ENCODE assay signal across 18 cellular contexts in genomic region chr5:80010754-80011392, GRCh38. TPM values are rescaled to one million over a fixed set of nuclear protein-coding genes. Genes with fewer than 3 reads are reported as not detected.
A peak's percentile ranks its signal among the peaks of the same experiment; 100 is the strongest.
DNase-seq lines count a peak whose midpoint lies in the region; ATAC-seq, FAIRE-seq and TF ChIP-seq lines count a peak whose summit lies in the region.
"Had no signal": no experiment of that assay in that cellular context is flagged by ENCODE, and none has a peak within 500 bp of the region (broad histone marks: within the 10 kb centered on the region; RNA-seq: fewer than 3 reads in every experiment).

No MANE protein-coding gene starts in this region.

- no peaks in the 10 kb centered on the region for H4K20me1 ChIP-seq in Karpas-422 (ENCODE audit: insufficient read depth, low read depth, low read length)

- no peaks in the 10 kb centered on the region for H3K9me3 ChIP-seq in Karpas-422 (ENCODE audit: low read length)

- H3K27me3 Mint-ChIP-seq in nephron progenitor cell (ENCODE audit: low read depth, poor library complexity) = peaks cover 3% of the 10 kb centered on the region
- no peaks in the 10 kb centered on the region for H3K27me3 Mint-ChIP-seq in T-helper 2 cell treated with Interferon-gamma antibody and Interleukin-4, amounts not matched to agents 5 μg/mL and 100 μg/mL, for 36 hours (ENCODE audit: low read depth)

- H3K27ac ChIP-seq in Karpas-422 (ENCODE audit: low read length) = no peak overlapping the region
- H3K27ac ChIP-seq: C4-2B had no signal

- H3K9ac ChIP-seq in Karpas-422 (ENCODE audit: low read length) = no peak overlapping the region

- intact Hi-C loops in Right ventricle myocardium superior (cut with DNase I) (no loop called here), cardiac septum (cut with DNase I) (no loop called here)

- no peaks in the 10 kb centered on the region for H3K36me3 ChIP-seq in bronchial epithelial cell (ENCODE audit: control insufficient read depth, insufficient read depth, low read length)
- H3K36me3 ChIP-seq in Karpas-422 (ENCODE audit: insufficient read depth, low read length) = no peaks in the 10 kb centered on the region

- H3K79me2 ChIP-seq in Karpas-422 (ENCODE audit: low read length) = no peaks in the 10 kb centered on the region

- no peak overlapping the region for H3K4me3 ChIP-seq in bronchial epithelial cell (ENCODE audit: low read depth, low read length)
- H3K4me3 ChIP-seq in Karpas-422 (ENCODE audit: low read length) = no peak overlapping the region

- no peaks in the 10 kb centered on the region for H3K9me2 ChIP-seq in Karpas-422 (replicated peaks; ENCODE audit: insufficient read depth, low read length)

- H2AFZ ChIP-seq in Karpas-422 (ENCODE audit: low read length) = no peak overlapping the region

- H3K27me3 ChIP-seq in bronchial epithelial cell (ENCODE audit: control insufficient read depth, insufficient read depth, low read length) = no peaks in the 10 kb centered on the region
- no peaks in the 10 kb centered on the region for H3K27me3 ChIP-seq in Karpas-422 (ENCODE audit: low read length)

- H3K4me2 ChIP-seq in Karpas-422 (ENCODE audit: low read depth, low read length, poor library complexity, severe bottlenecking) = no peak overlapping the region

- peak; percentile 77 for ATAC-seq in Right ventricle myocardium superior (ENCODE audit: poor library complexity)
- ATAC-seq: HCT116, PC-3 had no signal

- no peak overlapping the region for H3K4me3 Mint-ChIP-seq in nephron progenitor cell
- H3K4me3 Mint-ChIP-seq in T-helper 2 cell treated with Interferon-gamma antibody and Interleukin-4, amounts not matched to agents 5 μg/mL and 100 μg/mL, for 36 hours = no peak overlapping the region

- H3K27ac Mint-ChIP-seq in nephron progenitor cell = peak overlapping the region; percentile 62
- no peak overlapping the region for H3K27ac Mint-ChIP-seq in T-helper 2 cell treated with Interferon-gamma antibody and Interleukin-4, amounts not matched to agents 5 μg/mL and 100 μg/mL, for 36 hours

- DNase-seq in Right ventricle myocardium superior (no peak), cardiac septum (ENCODE audit: low spot score) (no peak), NCI-H2171 treated with DMSO at 0.1 percent for 48 hours (lab: John Stamatoyannopoulos, UW) (peak; percentile 87), bronchial epithelial cell (ENCODE audit: low read depth) (no peak), nephron progenitor cell (no peak), NCI-H1436 treated with DMSO at 0.1 percent for 48 hours (lab: John Stamatoyannopoulos, UW) (no peak), Karpas-422 (no peak)
- no peak for DNase-seq in T-helper 2 cell treated with Interferon-gamma antibody and Interleukin-4, amounts not matched to agents 5 μg/mL and 100 μg/mL, for 36 hours (ENCODE audit: low spot score)
- DNase-seq: DMS79 treated with DMSO at 0.1 percent for 48 hours, GOT3, NCI-H1105, NCI-H187, NCI-H748 treated with DMSO at 0.1 percent for 48 hours, PC-3, RPMI8226 had no signal

- H3K4me1 Mint-ChIP-seq in nephron progenitor cell = no peaks in the 10 kb centered on the region
- peaks cover 3% of the 10 kb centered on the region for H3K4me1 Mint-ChIP-seq in T-helper 2 cell treated with Interferon-gamma antibody and Interleukin-4, amounts not matched to agents 5 μg/mL and 100 μg/mL, for 36 hours (ENCODE audit: low read depth)

- peaks cover 30% of the 10 kb centered on the region for H3K36me3 Mint-ChIP-seq in nephron progenitor cell (ENCODE audit: low read depth)
- no peaks in the 10 kb centered on the region for H3K36me3 Mint-ChIP-seq in T-helper 2 cell treated with Interferon-gamma antibody and Interleukin-4, amounts not matched to agents 5 μg/mL and 100 μg/mL, for 36 hours (ENCODE audit: low read depth)

- no peaks in the 10 kb centered on the region for H3K4me1 ChIP-seq in Karpas-422 (ENCODE audit: low read length)

- FAIRE-seq in bronchial epithelial cell (lab: Jason Lieb, UNC) = peak; percentile 52
- FAIRE-seq: D721Med had no signal

- peaks cover 7% of the 10 kb centered on the region for H3K9me3 Mint-ChIP-seq in nephron progenitor cell
- H3K9me3 Mint-ChIP-seq in T-helper 2 cell treated with Interferon-gamma antibody and Interleukin-4, amounts not matched to agents 5 μg/mL and 100 μg/mL, for 36 hours = no peaks in the 10 kb centered on the region

- no peak for TF ChIP-seq CTCF in bronchial epithelial cell (IDR thresholded peaks at IDR 0.05; ENCODE audit: insufficient read depth, low read length, severe bottlenecking)
- no peak for TF ChIP-seq CTCF in nephron progenitor cell (IDR thresholded peaks at IDR 0.05)

RNA-seq across cellular contexts. Expression of gene MTX3, which starts 19.8 kb away (rescaled TPM):
- 8.2 TPM for total RNA-seq in Right ventricle myocardium superior
- 15.9 TPM for total RNA-seq in cardiac septum
- 17.3 and 22.1 TPM in 2 replicates for total RNA-seq in bronchial epithelial cell
- total RNA-seq in Karpas-422 (2014; rRNA removed; shearing (Covaris generic); ENCODE audit: low replicate concordance) = 9.5 and 19.3 TPM in 2 replicates

RNA-seq across cellular contexts. Expression of gene THBS4, which starts 24.3 kb away (rescaled TPM):
- total RNA-seq in Right ventricle myocardium superior = 24.6 TPM
- 464 TPM for total RNA-seq in cardiac septum
- total RNA-seq in bronchial epithelial cell = 0.26 TPM in 2 replicates
- total RNA-seq in Karpas-422 (2014; rRNA removed; shearing (Covaris generic); ENCODE audit: low replicate concordance) = 2.0 and 3.9 TPM in 2 replicates

Comparison
In these comparisons a context has a peak if more than half of its experiments do, and no peak if none do; other contexts are left out.
1. RNA of gene THBS4, which starts 24.3 kb away (total RNA-seq): 464 TPM in cardiac septum (single experiment); 24.6 TPM in Right ventricle myocardium superior (single experiment), 2.0 to 3.9 TPM in Karpas-422 and 0.26 TPM in bronchial epithelial cell; every median in the first group is over 10 times any median in the second.